Comparison of ENCODE assay signal across 8 cellular contexts in genomic region chr7:44796504-44797328, GRCh38. TPM values are rescaled to one million over a fixed set of nuclear protein-coding genes. Genes with fewer than 3 reads are reported as not detected.
DNase-seq lines count a peak whose midpoint lies in the region; ATAC-seq and TF ChIP-seq lines count a peak whose summit lies in the region.

TSS of gene PPIA (plus strand) at chr7:44796681. CDS start at chr7:44796725, 44 bp downstream.

- peak; percentile 89 for ATAC-seq in GM19043 (IDR thresholded peaks at IDR 0.05; ENCODE audit: low read depth, unreplicated experiment)
- peak; percentile 88 for ATAC-seq in HG03354 (IDR thresholded peaks at IDR 0.05; ENCODE audit: poor library complexity, severe bottlenecking, unreplicated experiment)

- H3K4me3 ChIP-seq in AG10803 (ENCODE audit: low read length) = peak within 1 kb of the TSS; percentile 95

- DNase-seq in AG10803 (ENCODE audit: low read depth) = peak; percentile 99
- peak; percentile 98 for DNase-seq in NCI-H460 (ENCODE audit: extremely low read depth, low read depth)
- peak; percentile 99 for DNase-seq in activated CD4-positive, CD25-positive, alpha-beta regulatory T cell treated with anti-CD3 and anti-CD28 coated beads, Interleukin-2, amount 50 U/mL, for 72 hours
- peak; percentile 96 for DNase-seq in cerebellar cortex (ENCODE audit: low spot score)
- peak; percentile 99 for DNase-seq in islet precursor cell
- DNase-seq in stimulated activated CD4-positive, alpha-beta T cell treated with anti-CD3 and anti-CD28 coated beads, Interleukin-12 subunit alpha, Interleukin-12 subunit beta, amount 100 ng/mL, for 4 hours = peak; percentile 98

- TF ChIP-seq CTCF in AG10803 (conservative IDR thresholded peaks at IDR 0.05; ENCODE audit: low read length) = no peak

RNA-seq across cellular contexts. Expression of gene PPIA, which starts in this region (rescaled TPM):
- 4,126 and 4,272 TPM in 2 replicates for total RNA-seq in NCI-H460 (2014; rRNA removed; shearing (Covaris generic))
- polyA plus RNA-seq in NCI-H460 (2014; cell fraction: nucleus; rRNA removed) = 2,201 and 4,057 TPM in 2 replicates

Comparison
In these comparisons a context has a peak if more than half of its experiments do, and no peak if none do; other contexts are left out.
1. Peak in every context shown above with its lines: DNase-seq, ATAC-seq and H3K4me3 ChIP-seq.